8 cellular contexts compared by ENCODE assay signal in the genomic region with DNA sequence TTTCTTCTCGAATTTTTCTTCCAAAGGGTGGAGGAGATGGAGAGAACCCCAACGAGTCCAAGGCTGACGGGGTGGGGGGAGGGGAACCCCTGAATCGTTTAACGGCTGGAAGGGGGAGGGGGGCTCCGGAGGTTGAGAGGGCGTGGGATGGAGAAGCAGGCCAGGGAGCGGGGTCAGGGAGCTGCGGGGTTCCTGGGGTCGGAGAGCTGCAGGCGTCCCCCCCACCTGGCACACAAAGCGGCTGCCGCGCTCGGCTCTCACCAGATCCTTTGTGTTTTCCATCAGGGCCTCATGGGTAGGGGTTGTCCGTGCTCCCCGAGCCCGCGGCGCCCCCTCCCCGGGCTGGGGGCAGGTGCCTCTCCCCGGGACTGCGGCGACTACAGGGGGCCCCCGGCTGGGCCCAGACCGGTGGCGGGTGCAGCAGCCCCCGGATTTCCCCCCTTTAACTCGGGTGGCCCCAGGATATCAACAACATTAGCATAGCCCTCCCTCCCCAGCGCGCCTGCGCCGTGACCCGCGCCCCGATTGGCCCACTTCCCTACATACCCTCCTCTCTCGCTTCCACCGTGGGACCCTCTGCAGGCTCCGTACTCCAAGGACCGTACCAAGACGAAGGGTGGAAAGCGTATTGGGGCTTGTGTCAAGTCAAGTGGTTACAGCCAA. TPM values are rescaled to one million over a fixed set of nuclear protein-coding genes. Genes with fewer than 3 reads are reported as not detected.
DNase-seq lines count a peak whose midpoint lies in the region; ATAC-seq and TF ChIP-seq lines count a peak whose summit lies in the region.

TSS of gene MBTD1 (minus strand) at position 476 of the 663 bp plus-strand sequence. CDS start 34,888 bp downstream, outside the sequence.

- TF ChIP-seq CTCF in AG09309 (IDR thresholded peaks at IDR 0.05; ENCODE audit: control insufficient read depth, insufficient read depth, low read depth, low read length, missing control alignments) (no peak), chondrocyte (IDR thresholded peaks at IDR 0.05) (no peak), kidney epithelial cell (IDR thresholded peaks at IDR 0.05; ENCODE audit: insufficient read depth, low read length, poor library complexity, severe bottlenecking) (no peak)

- peak within 1 kb of the TSS; percentile 99 for H3K27ac Mint-ChIP-seq in chondrocyte (ENCODE audit: unreplicated experiment)

- H3K36me3 ChIP-seq in kidney epithelial cell (ENCODE audit: control insufficient read depth, insufficient read depth, low read length): no peaks in the 10 kb centered on the region

- H3K4me3 Mint-ChIP-seq in chondrocyte (ENCODE audit: unreplicated experiment): peak within 1 kb of the TSS; percentile 74

- no peaks in the 10 kb centered on the region for H3K27me3 ChIP-seq in kidney epithelial cell (ENCODE audit: control insufficient read depth, insufficient read depth, low read length)

- H3K4me1 Mint-ChIP-seq in chondrocyte (ENCODE audit: low read depth): peaks cover 62% of the 10 kb centered on the region

- ATAC-seq in GM19035 (IDR thresholded peaks at IDR 0.05; ENCODE audit: unreplicated experiment): peak; percentile 79
- peak; percentile 84 for ATAC-seq in HG03354 (IDR thresholded peaks at IDR 0.05; ENCODE audit: poor library complexity, severe bottlenecking, unreplicated experiment)

- H3K27me3 Mint-ChIP-seq in chondrocyte (ENCODE audit: low read depth): no peaks in the 10 kb centered on the region

- H3K9me3 Mint-ChIP-seq in chondrocyte (ENCODE audit: low read depth): no peaks in the 10 kb centered on the region

- H3K4me3 ChIP-seq in AG09309 (ENCODE audit: control insufficient read depth, low read depth, low read length): peak within 1 kb of the TSS; percentile 79
- H3K4me3 ChIP-seq in kidney epithelial cell (ENCODE audit: low read depth, low read length): peak within 1 kb of the TSS; percentile 83

- H3K36me3 Mint-ChIP-seq in chondrocyte (ENCODE audit: low read depth): peaks cover 4% of the 10 kb centered on the region

- DNase-seq in AG09309 (ENCODE audit: low read depth) (peak; percentile 86), NCI-H510A (lab: John Stamatoyannopoulos, UW) (peak; percentile 95), chondrocyte (ENCODE audit: low spot score) (peak; percentile 98), kidney epithelial cell (ENCODE audit: low read depth) (peak; percentile 84)
- DNase-seq in activated CD4-positive, alpha-beta T cell treated with anti-CD3 and anti-CD28 coated beads for 24 hours (ENCODE audit: low read depth in 2 of 2): peak; percentile 84 to 91
- DNase-seq in stimulated activated CD4-positive, alpha-beta T cell treated with anti-CD3 and anti-CD28 coated beads, Interleukin-15, amount 100 ng/mL, for 24 hours: peak; percentile 95

RNA-seq across cellular contexts. Expression of gene MBTD1, which starts in this region (rescaled TPM):
- total RNA-seq in chondrocyte: 10.0 to 12.8 TPM (median 10.9 TPM) in 3 replicates
- 7.8 and 8.8 TPM in 2 replicates for total RNA-seq in kidney epithelial cell

Comparison
In these comparisons a context has a peak if more than half of its experiments do, and no peak if none do; other contexts are left out.
1. Peak in every context shown above with its lines: DNase-seq, ATAC-seq and H3K4me3 ChIP-seq.